ENCODE assay signal across 8 cellular contexts in genomic region chr2:10042301-10043161, GRCh38. TPM values are rescaled to one million over a fixed set of nuclear protein-coding genes. Genes with fewer than 3 reads are reported as not detected.
DNase-seq lines count a peak whose midpoint lies in the region; ATAC-seq and FAIRE-seq lines count a peak whose summit lies in the region.

No MANE protein-coding gene starts in this region.

- peak overlapping the region; percentile 50; the same call in 1 of the 2 replicates for H3K27ac ChIP-seq in SJSA1
- no peak overlapping the region for H3K27ac ChIP-seq in iPS-20b (ENCODE audit: low read length)

- ATAC-seq in central memory CD8-positive, alpha-beta T cell (replicated peaks; ENCODE audit: extremely low read depth, poor library complexity, severe bottlenecking) = no peak
- peak; percentile 65 for ATAC-seq in sciatic nerve
- ATAC-seq in HG02970 (IDR thresholded peaks at IDR 0.05; ENCODE audit: low FRiP score, unreplicated experiment) = no peak
- ATAC-seq in GM21528 (IDR thresholded peaks at IDR 0.05; ENCODE audit: low FRiP score, unreplicated experiment) = no peak

- peak; percentile 52 for FAIRE-seq in GM19239 (lab: Jason Lieb, UNC)

- intact Hi-C loops in sciatic nerve (cut with DNase I) = no loop called here

- H3K4me1 ChIP-seq in SJSA1 (replicated peaks) (peaks cover 17% of the 10 kb centered on the region), iPS-20b (ENCODE audit: insufficient read depth, low read length) (no peaks in the 10 kb centered on the region; the same call in 1 of the 2 replicates)

- H3K36me3 ChIP-seq in SJSA1 = peaks cover 22% of the 10 kb centered on the region
- H3K36me3 ChIP-seq in iPS-20b (ENCODE audit: insufficient read depth, low read depth, low read length) = no peaks in the 10 kb centered on the region

- H3K9me3 ChIP-seq in SJSA1 (replicated peaks) = peaks cover 7% of the 10 kb centered on the region
- H3K9me3 ChIP-seq in iPS-20b (ENCODE audit: insufficient read depth, low read depth, low read length) = no peaks in the 10 kb centered on the region

- H3K27me3 ChIP-seq in SJSA1 (replicated peaks) (no peaks in the 10 kb centered on the region), iPS-20b (ENCODE audit: insufficient read depth, low read length) (peaks cover 28% of the 10 kb centered on the region)

- H3K4me3 Mint-ChIP-seq in central memory CD8-positive, alpha-beta T cell = peak overlapping the region; percentile 83

- H3K27ac Mint-ChIP-seq in central memory CD8-positive, alpha-beta T cell (ENCODE audit: low read depth) = peak overlapping the region; percentile 94

- H3K4me3 ChIP-seq in SJSA1 (peak overlapping the region; percentile 25), iPS-20b (ENCODE audit: low read length) (peak overlapping the region; percentile 70)

- H3K4me1 Mint-ChIP-seq in central memory CD8-positive, alpha-beta T cell = peaks cover 21% of the 10 kb centered on the region

- no peaks in the 10 kb centered on the region for H3K27me3 Mint-ChIP-seq in central memory CD8-positive, alpha-beta T cell

- peaks cover 12% of the 10 kb centered on the region for H3K36me3 Mint-ChIP-seq in central memory CD8-positive, alpha-beta T cell (ENCODE audit: insufficient read depth)

- DNase-seq in GM19239 (ENCODE audit: insufficient read length, low spot score) (no peak), SJSA1 (ENCODE audit: low read depth in 1 of 2, low spot score in 2 of 2) (peak in 1 of 2 experiments; percentile 60), sciatic nerve (ENCODE audit: low spot score) (peak; percentile 88), GM19238 (ENCODE audit: insufficient read length, low spot score) (no peak)
- DNase-seq in central memory CD8-positive, alpha-beta T cell (ENCODE audit: low spot score in 2 of 2) = no peak

- H3K9ac ChIP-seq in iPS-20b (ENCODE audit: low read depth, low read length) = peak overlapping the region; percentile 61; the same call in 1 of the 2 replicates

- no peaks in the 10 kb centered on the region for H3K9me3 Mint-ChIP-seq in central memory CD8-positive, alpha-beta T cell

RNA-seq across cellular contexts. Expression of gene KLF11, which starts 0.8 kb away (rescaled TPM):
- 13.6 and 16.0 TPM in 2 replicates for total RNA-seq in SJSA1 (2014; rRNA removed; shearing (Covaris generic))
- total RNA-seq in sciatic nerve = 23.5 TPM

RNA-seq across cellular contexts. Expression of gene CYS1, which starts 37.7 kb away (rescaled TPM):
- 13.7 and 21.3 TPM in 2 replicates for total RNA-seq in SJSA1 (2014; rRNA removed; shearing (Covaris generic))
- total RNA-seq in sciatic nerve = 9.3 TPM
